Comparison of ENCODE assay signal across 1 cellular context in the genomic region with DNA sequence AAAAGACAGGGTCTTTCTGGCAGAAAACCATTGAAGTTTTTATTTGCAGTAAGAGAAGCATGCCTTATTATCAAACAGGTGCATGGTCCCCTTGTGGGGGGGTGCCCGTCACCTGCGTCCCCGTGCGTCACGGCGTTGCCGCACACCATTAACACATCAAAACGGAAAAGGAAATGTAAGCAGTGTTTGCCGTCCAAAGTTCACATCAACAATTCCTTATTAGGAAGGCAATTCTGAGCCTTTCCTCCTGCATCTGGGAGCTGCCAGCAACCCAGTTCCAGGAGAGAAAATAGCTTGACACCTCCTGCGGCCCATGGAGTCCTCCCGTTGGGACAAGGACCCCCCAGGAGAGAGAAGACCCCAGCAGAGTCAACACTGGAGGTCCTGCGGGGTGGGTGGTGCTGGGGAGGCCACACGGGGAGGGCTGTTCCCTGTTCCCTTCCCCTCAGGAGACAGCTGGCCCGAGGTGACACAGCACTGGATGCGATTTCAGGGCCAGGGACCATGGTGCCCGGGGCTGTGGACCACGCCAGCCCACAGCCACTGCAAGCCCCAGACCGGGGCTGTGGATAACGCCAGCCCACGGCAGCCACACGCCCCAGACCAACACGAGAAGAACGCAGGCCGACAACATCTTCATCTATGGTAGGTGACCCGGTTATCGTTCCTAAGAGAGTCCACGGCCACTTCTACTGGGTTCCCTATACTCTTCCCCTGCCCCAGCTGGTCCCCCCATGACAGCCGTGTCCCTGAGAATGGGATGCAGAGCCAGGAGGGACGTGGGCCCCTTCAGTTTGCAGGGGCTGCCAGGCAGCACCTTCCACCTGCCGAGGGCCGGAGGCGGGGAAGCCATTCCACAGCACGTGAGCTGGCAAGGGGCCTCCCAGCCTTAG.
TF ChIP-seq lines count a peak whose summit lies in the region.

No MANE protein-coding gene starts in this region.

TF ChIP-seq in liver, 16 proteins besides CTCF, POLR2A, EP300 and RAD21 (continued from another document):
- TF ChIP-seq, protein P1, sequence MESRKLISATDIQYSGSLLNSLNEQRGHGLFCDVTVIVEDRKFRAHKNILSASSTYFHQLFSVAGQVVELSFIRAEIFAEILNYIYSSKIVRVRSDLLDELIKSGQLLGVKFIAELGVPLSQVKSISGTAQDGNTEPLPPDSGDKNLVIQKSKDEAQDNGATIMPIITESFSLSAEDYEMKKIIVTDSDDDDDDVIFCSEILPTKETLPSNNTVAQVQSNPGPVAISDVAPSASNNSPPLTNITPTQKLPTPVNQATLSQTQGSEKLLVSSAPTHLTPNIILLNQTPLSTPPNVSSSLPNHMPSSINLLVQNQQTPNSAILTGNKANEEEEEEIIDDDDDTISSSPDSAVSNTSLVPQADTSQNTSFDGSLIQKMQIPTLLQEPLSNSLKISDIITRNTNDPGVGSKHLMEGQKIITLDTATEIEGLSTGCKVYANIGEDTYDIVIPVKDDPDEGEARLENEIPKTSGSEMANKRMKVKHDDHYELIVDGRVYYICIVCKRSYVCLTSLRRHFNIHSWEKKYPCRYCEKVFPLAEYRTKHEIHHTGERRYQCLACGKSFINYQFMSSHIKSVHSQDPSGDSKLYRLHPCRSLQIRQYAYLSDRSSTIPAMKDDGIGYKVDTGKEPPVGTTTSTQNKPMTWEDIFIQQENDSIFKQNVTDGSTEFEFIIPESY (IDR thresholded peaks at IDR 0.05) = no peak
- TF ChIP-seq TAF1 (conservative IDR thresholded peaks at IDR 0.05) = no peak
